In the genomic region with DNA sequence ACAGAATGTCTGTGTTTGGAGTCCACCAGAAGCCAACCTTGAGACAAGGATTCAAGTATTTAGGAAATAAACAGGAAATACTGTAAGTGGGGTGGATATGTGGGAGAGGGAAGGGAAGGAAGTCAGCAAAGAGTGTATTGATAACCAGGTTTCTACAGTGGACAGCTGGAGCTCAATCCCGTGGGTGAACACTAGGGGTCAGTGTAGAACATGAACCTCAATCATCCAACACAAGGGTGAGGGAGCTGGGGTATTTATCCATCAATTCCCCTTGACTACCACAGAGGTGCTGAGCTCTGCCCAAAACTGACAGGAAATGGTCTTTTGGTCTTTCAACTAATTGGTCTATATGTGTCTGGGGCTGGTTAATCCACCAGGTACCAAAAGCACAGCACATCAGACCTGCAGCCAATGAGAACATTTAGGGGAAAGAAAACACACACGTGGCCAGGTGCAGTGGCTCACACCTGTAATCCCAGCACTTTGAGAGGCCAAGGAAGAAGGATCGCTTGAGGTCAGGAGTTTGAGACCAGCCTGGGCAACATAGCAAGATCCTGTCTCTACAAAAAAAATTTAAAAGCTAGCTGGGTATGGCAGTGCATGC, we compare ENCODE assay signal across 8 cellular contexts. TPM values are rescaled to one million over a fixed set of nuclear protein-coding genes. Genes with fewer than 3 reads are reported as not detected.
DNase-seq lines count a peak whose midpoint lies in the region.

No MANE protein-coding gene starts in this region.

- no peak overlapping the region for H3K9ac ChIP-seq in adipocyte (ENCODE audit: low read length)
- H3K9ac ChIP-seq in neuronal stem cell (ENCODE audit: low read depth, low read length, poor library complexity) = no peak overlapping the region

- no peak overlapping the region for H2AFZ ChIP-seq in neuronal stem cell (ENCODE audit: low read length)

- no peak overlapping the region for H3K4me2 ChIP-seq in neuronal stem cell (ENCODE audit: insufficient read depth, low read length, poor library complexity, severe bottlenecking)

- no peak overlapping the region for H4K91ac ChIP-seq in neuronal stem cell (ENCODE audit: low read depth, low read length, poor library complexity)

- no peak overlapping the region for H4K8ac ChIP-seq in neuronal stem cell (ENCODE audit: low read depth, low read length)

- no peaks in the 10 kb centered on the region for H3K36me3 ChIP-seq in adipocyte (ENCODE audit: control insufficient read depth, insufficient read depth, low read length, severe bottlenecking)
- no peaks in the 10 kb centered on the region for H3K36me3 ChIP-seq in neuronal stem cell (replicated peaks in 1 of 2; ENCODE audit: control insufficient read depth in 2 of 2, insufficient read depth in 2 of 2, low read length in 2 of 2)

- H3K4me1 ChIP-seq in adipocyte (ENCODE audit: control insufficient read depth, insufficient read depth, low read length) (peaks cover 2% of the 10 kb centered on the region), neuronal stem cell (ENCODE audit: control insufficient read depth in 2 of 2, insufficient read depth in 1 of 2, low read depth in 1 of 2, low read length in 2 of 2) (no peaks in the 10 kb centered on the region)

- H2BK120ac ChIP-seq in neuronal stem cell (ENCODE audit: low read depth, low read length) = no peak overlapping the region

- no peak overlapping the region for H3K18ac ChIP-seq in neuronal stem cell (ENCODE audit: low read length)

- H3K9me3 ChIP-seq in adipocyte (ENCODE audit: control insufficient read depth, low read length) = peaks cover 13% of the 10 kb centered on the region
- H3K9me3 ChIP-seq in neuronal stem cell (replicated peaks in 1 of 2; ENCODE audit: control insufficient read depth in 2 of 2, insufficient read depth in 1 of 2, low read depth in 1 of 2, low read length in 2 of 2) = peaks cover 11 to 26% of the 10 kb centered on the region in 2 donors

- no peak overlapping the region for H2BK5ac ChIP-seq in neuronal stem cell (ENCODE audit: low read length)

- no peak overlapping the region for H2BK15ac ChIP-seq in neuronal stem cell (ENCODE audit: low read length)

- H3K27ac ChIP-seq in neuronal stem cell (replicated peaks; ENCODE audit: low read length) = no peak overlapping the region

- H3K4me3 ChIP-seq in adipocyte (ENCODE audit: low read length) (no peak overlapping the region), neuronal stem cell (ENCODE audit: low read length in 2 of 2) (no peak overlapping the region)

- no peak overlapping the region for H3K23ac ChIP-seq in neuronal stem cell (ENCODE audit: low read depth, low read length, poor library complexity)

- no peak overlapping the region for H2BK12ac ChIP-seq in neuronal stem cell (ENCODE audit: low read length)

- no peak overlapping the region for H3K4ac ChIP-seq in neuronal stem cell (ENCODE audit: low read length)

- H3K27me3 ChIP-seq in adipocyte (replicated peaks; ENCODE audit: control insufficient read depth, insufficient read depth, low read length) (peaks cover 7% of the 10 kb centered on the region), neuronal stem cell (ENCODE audit: control insufficient read depth in 3 of 3, insufficient read depth in 3 of 3, low read depth in 1 of 3, low read length in 3 of 3) (no peaks in the 10 kb centered on the region)

- no CpG with 5 or more reads among the region's 3 CpGs for WGBS in neuronal stem cell (ENCODE audit: extremely low coverage in 2 of 2, insufficient read length in 2 of 2, insufficient replicate concordance in 1 of 2), 2 donors

- no peak overlapping the region for H2AK5ac ChIP-seq in neuronal stem cell (ENCODE audit: low read depth, low read length)

- no peaks in the 10 kb centered on the region for H3K79me1 ChIP-seq in neuronal stem cell (ENCODE audit: low read depth, low read length)

- DNase-seq in NOMO-1 treated with DMSO at 0.1 percent for 48 hours (lab: John Stamatoyannopoulos, UW; ENCODE audit: unreplicated experiment) = peak; percentile 32
- DNase-seq in NOMO-1 treated with dmso at 0.1 percent for 144 hours (lab: John Stamatoyannopoulos, UW; ENCODE audit: unreplicated experiment) = no peak
- DNase-seq in SHP77 treated with DMSO at 0.1 percent for 48 hours (lab: John Stamatoyannopoulos, UW) = peak; percentile 10
- DNase-seq in adipocyte (ENCODE audit: low read depth) = peak; percentile 55
- peak; percentile 52 for DNase-seq in iris pigment epithelial cell (ENCODE audit: low read depth)
- peak; percentile 31 for DNase-seq in stimulated activated CD8-positive, alpha-beta memory T cell treated with anti-CD3 and anti-CD28 coated beads, Interleukin-4, amount 100 ng/mL, for 24 hours (ENCODE audit: low read depth)
- no peak for DNase-seq in neuronal stem cell (ENCODE audit: low spot score)
- no peak for DNase-seq in HCEC 1CT

- no peak overlapping the region for H3K14ac ChIP-seq in neuronal stem cell (ENCODE audit: low read length)

RNA-seq across cellular contexts. Expression of a gene that starts 5.6 kb away (rescaled TPM):
- 12.9 TPM for polyA plus RNA-seq in neuronal stem cell (2013, experiment 1 of 2)
- 13.2 TPM for polyA plus RNA-seq in neuronal stem cell (2013, experiment 2 of 2)

RNA-seq across cellular contexts. Expression of a gene that starts 19.6 kb away (rescaled TPM):
- not detected for polyA plus RNA-seq in neuronal stem cell (2013, experiment 1 of 2)
- not detected for polyA plus RNA-seq in neuronal stem cell (2013, experiment 2 of 2)

RNA-seq across cellular contexts. Expression of a gene that starts 52.3 kb away (rescaled TPM):
- polyA plus RNA-seq in neuronal stem cell (2013, experiment 1 of 2) = not detected
- polyA plus RNA-seq in neuronal stem cell (2013, experiment 2 of 2) = not detected

Comparison
In these comparisons a context has a peak if more than half of its experiments do, and no peak if none do; other contexts are left out.
1. DNase-seq: peak in NOMO-1 treated with DMSO at 0.1 percent for 48 hours (single experiment), SHP77 treated with DMSO at 0.1 percent for 48 hours (single experiment), adipocyte (single experiment), iris pigment epithelial cell (single experiment) and stimulated activated CD8-positive, alpha-beta memory T cell treated with anti-CD3 and anti-CD28 coated beads, Interleukin-4, amount 100 ng/mL, for 24 hours (single experiment); none in NOMO-1 treated with dmso at 0.1 percent for 144 hours (single experiment), neuronal stem cell (single experiment) and HCEC 1CT (single experiment).